8 cellular contexts compared by ENCODE assay signal in genomic region chr19:40603719-40604646, GRCh38. TPM values are rescaled to one million over a fixed set of nuclear protein-coding genes. Genes with fewer than 3 reads are reported as not detected.
DNase-seq lines count a peak whose midpoint lies in the region; ATAC-seq and TF ChIP-seq lines count a peak whose summit lies in the region.

No MANE protein-coding gene starts in this region.

- H3K4me3 ChIP-seq in upper lobe of left lung = peak overlapping the region in 3 of 4 donors; percentile 34 to 58 (median 56)

- POLR2A ChIA-PET in T-cell (lab: Charles Lee) = interaction anchor here in 1 of 2 donors (0.6 to 0.8 kb wide), 3 partner anchors 25 to 197 kb away, joined by 3 to 6 read pairs (median 3); no protein-coding TSS in a partner anchor

- 3 to 4% methylated on average over 31 to 48 of the region's 51 CpGs for WGBS in upper lobe of left lung, 2 donors

- peaks cover 66 to 74% (median 71%) of the 10 kb centered on the region in 4 donors for H3K4me1 ChIP-seq in upper lobe of left lung

- peak overlapping the region; percentile 79 to 94 for H3K27ac Mint-ChIP-seq in T-cell
- H3K27ac Mint-ChIP-seq in progenitor cell of endocrine pancreas = peak overlapping the region; percentile 70

- H3K27me3 ChIP-seq in upper lobe of left lung = peaks cover 0 to 29% (median 7%) of the 10 kb centered on the region in 4 donors

- no peaks in the 10 kb centered on the region for H3K36me3 Mint-ChIP-seq in T-cell
- H3K36me3 Mint-ChIP-seq in progenitor cell of endocrine pancreas (ENCODE audit: insufficient read depth) = no peaks in the 10 kb centered on the region

- peak; percentile 77 for ATAC-seq in HG02678 (IDR thresholded peaks at IDR 0.05; ENCODE audit: unreplicated experiment)
- peak; percentile 70 to 78 (median 72) for ATAC-seq in T-cell (replicated peaks in 1 of 4)
- ATAC-seq in left cardiac atrium = peak; percentile 79 to 80
- peak; percentile 88 to 94 for ATAC-seq in upper lobe of left lung (ENCODE audit: low FRiP score in 2 of 2)

- H3K27ac ChIP-seq in upper lobe of left lung = peak overlapping the region; percentile 64 to 88 (median 85)

- peaks cover 70 to 76% (median 74%) of the 10 kb centered on the region in 3 donors for H3K4me1 Mint-ChIP-seq in T-cell
- H3K4me1 Mint-ChIP-seq in progenitor cell of endocrine pancreas (ENCODE audit: low read depth) = peaks cover 12% of the 10 kb centered on the region

- CTCF ChIA-PET in T-cell (lab: Charles Lee) = interaction anchor here (0.5 to 3.2 kb wide), 18 partner anchors 11 to 1159 kb away, joined by 3 to 28 read pairs (median 4); partner anchors contain the start of genes BLVRB (in 1 of the 2), PSMC4 (in 1 of the 2) and SPTBN4 (in 1 of the 2)

- H3K4me3 Mint-ChIP-seq in T-cell = peak overlapping the region; percentile 80 to 85 (median 84)
- peak overlapping the region; percentile 67 for H3K4me3 Mint-ChIP-seq in progenitor cell of endocrine pancreas (ENCODE audit: low read depth)

- H3K27me3 Mint-ChIP-seq in T-cell (peaks cover 17 to 26% of the 10 kb centered on the region in 2 donors), progenitor cell of endocrine pancreas (peaks cover 80% of the 10 kb centered on the region)

- H3K9me3 Mint-ChIP-seq in T-cell (no peaks in the 10 kb centered on the region), progenitor cell of endocrine pancreas (ENCODE audit: low read depth) (no peaks in the 10 kb centered on the region)

- H3K36me3 ChIP-seq in upper lobe of left lung = no peaks in the 10 kb centered on the region

- no peak for TF ChIP-seq CTCF in GM10266 (IDR thresholded peaks at IDR 0.05; ENCODE audit: control insufficient read depth, insufficient read depth, low read depth, missing control alignments)
- no peak for TF ChIP-seq CTCF in progenitor cell of endocrine pancreas (IDR thresholded peaks at IDR 0.05; ENCODE audit: unreplicated experiment)
- peak in 1 of 6 experiments; percentile 10 for TF ChIP-seq CTCF in upper lobe of left lung (IDR thresholded peaks at IDR 0.05)

- intact Hi-C loops in left cardiac atrium (cut with DNase I) = loop anchor here in 1 of 2 donors (5.0 kb wide), 1 partner anchor 137 kb away; the partner anchor contains the start of genes BLVRB and SPTBN4

- DNase-seq in GM10266 (ENCODE audit: extremely low spot score) (peak; percentile 95), NCI-H1436 (lab: John Stamatoyannopoulos, UW) (peak; percentile 96), T-cell (peak; percentile 89 to 98 (median 96)), amniotic epithelial cell (ENCODE audit: low read depth) (peak; percentile 93), left cardiac atrium (peak; percentile 98), progenitor cell of endocrine pancreas (ENCODE audit: low spot score, unreplicated experiment) (peak; percentile 89), upper lobe of left lung (peak; percentile 98)

- no peaks in the 10 kb centered on the region for H3K9me3 ChIP-seq in upper lobe of left lung

- TF ChIP-seq POLR2A in upper lobe of left lung (IDR thresholded peaks at IDR 0.05) = peak in 2 of 4 donors; percentile 48 to 58

- peak in 1 of 4 donors; percentile 50 for TF ChIP-seq EP300 in upper lobe of left lung (IDR thresholded peaks at IDR 0.05)

RNA-seq across cellular contexts. Expression of gene LTBP4, which starts 2.8 kb away (rescaled TPM):
- total RNA-seq in T-cell (100 to 1,000 TPM in 4 of 5 donors, 10 to 100 TPM in 1; 90.9 to 215 (median 160) TPM), left cardiac atrium (100 to 1,000 TPM; 272 to 361 TPM), progenitor cell of endocrine pancreas (25.4 TPM in 2 replicates), upper lobe of left lung (100 to 1,000 TPM; 125 to 541 (median 401) TPM)

RNA-seq across cellular contexts. Expression of gene SHKBP1, which starts 27.3 kb away (rescaled TPM):
- 100 to 1,000 TPM; 117 to 153 (median 142) TPM for total RNA-seq in T-cell
- 10 to 100 TPM; 23.5 to 24.4 TPM for total RNA-seq in left cardiac atrium
- 102 and 114 TPM in 2 replicates for total RNA-seq in progenitor cell of endocrine pancreas
- total RNA-seq in upper lobe of left lung = 100 to 1,000 TPM in 2 of 6 donors, 10 to 100 TPM in 4; 60.6 to 232 (median 90.2) TPM

Comparison
In these comparisons a context has a peak if more than half of its experiments do, and no peak if none do; other contexts are left out.
1. Peak in every context shown above with its lines: DNase-seq, ATAC-seq, H3K4me3 ChIP-seq and H3K27ac ChIP-seq.